Comparison of ENCODE assay signal across 2 cellular contexts in genomic region chr10:100368721-100369120, GRCh38.
A peak's percentile ranks its signal among the peaks of the same experiment; 100 is the strongest.
TF ChIP-seq lines count a peak whose summit lies in the region.

No MANE protein-coding gene starts in this region.

TF ChIP-seq in A549, 52 proteins besides CTCF, POLR2A, EP300 and RAD21:
- TF ChIP-seq ELK1 (IDR thresholded peaks at IDR 0.05; ENCODE audit: low read depth, low read length): no peak

TF ChIP-seq in K562, 482 proteins besides CTCF, POLR2A, EP300 and RAD21:
- TF ChIP-seq POLR2G (IDR thresholded peaks at IDR 0.05; ENCODE audit: low read depth, low read length) (no peak), TAL1 (IDR thresholded peaks at IDR 0.05) (no peak), ZNF121 (CRISPR knock-in tag; conservative IDR thresholded peaks at IDR 0.05) (peak; percentile 63; the same call in 1 of the 2 replicates), ZNF398 (CRISPR knock-in tag; IDR thresholded peaks at IDR 0.05) (no peak), ZFPM2 (CRISPR knock-in tag; IDR thresholded peaks at IDR 0.05) (no peak), IRF1 (CRISPR knock-in tag; IDR thresholded peaks at IDR 0.05; ENCODE audit: borderline replicate concordance) (no peak)
